ENCODE assay signal across 16 cellular contexts in genomic region chr2:236998250-236998649, GRCh38.
DNase-seq lines count a peak whose midpoint lies in the region; ATAC-seq and TF ChIP-seq lines count a peak whose summit lies in the region.
"Had no signal": no experiment of that assay in that cellular context is flagged by ENCODE, and none has a peak within 500 bp of the region (broad histone marks: within the 10 kb centered on the region; RNA-seq: fewer than 3 reads in every experiment).

No MANE protein-coding gene starts in this region.

- no peak for TF ChIP-seq CTCF in cardiac fibroblast (IDR thresholded peaks at IDR 0.05; ENCODE audit: low read depth, low read length)
- TF ChIP-seq CTCF in neural progenitor cell (IDR thresholded peaks at IDR 0.05): no peak

- no peak overlapping the region for H3K27ac ChIP-seq in neural progenitor cell
- H3K27ac ChIP-seq: BLaER1 treated with 17β-estradiol and CSF1 and Interleukin-3, amounts not matched to agents 10 nM and 100 nM; SK-N-MC had no signal

- no peaks in the 10 kb centered on the region for H4K20me1 ChIP-seq in neural progenitor cell (ENCODE audit: low read depth)
- H4K20me1 ChIP-seq: BLaER1 treated with 17β-estradiol and CSF1 and Interleukin-3, amounts not matched to agents 10 nM and 100 nM had no signal

- H3K4me1 Mint-ChIP-seq in neural progenitor cell: peaks cover 28% of the 10 kb centered on the region

- no peaks in the 10 kb centered on the region for H3F3A ChIP-seq in neural progenitor cell (ENCODE audit: low read depth)

- DNase-seq in DMS53 treated with DMSO at 0.1 percent for 48 hours (lab: John Stamatoyannopoulos, UW; ENCODE audit: unreplicated experiment): peak; percentile 18
- peak; percentile 62 for DNase-seq in NCI-H2029 (lab: John Stamatoyannopoulos, UW)
- peak; percentile 31 to 36 for DNase-seq in cardiac fibroblast (ENCODE audit: low read depth in 2 of 2)
- DNase-seq in neural progenitor cell (ENCODE audit: low spot score): no peak
- DNase-seq in stimulated activated CD4-positive, alpha-beta T cell treated with anti-CD3 and anti-CD28 coated beads, Interleukin-2, amount 100 ng/mL, for 24 hours: no peak
- no peak for DNase-seq in stimulated activated CD4-positive, alpha-beta T cell treated with anti-CD3 and anti-CD28 coated beads, Interleukin-1b, Interleukin-23, amount 100 ng/mL, for 48 hours
- DNase-seq: caudate nucleus; left colon; naive thymus-derived CD4-positive, alpha-beta T cell; NCI-H2081; trophoblast cell had no signal

- no peak overlapping the region for H2AFZ ChIP-seq in neural progenitor cell (replicated peaks)
- H2AFZ ChIP-seq: GM23338 had no signal

- H3K4me3 Mint-ChIP-seq in neural progenitor cell: no peak overlapping the region
- H3K4me3 Mint-ChIP-seq: GM23338; naive thymus-derived CD4-positive, alpha-beta T cell had no signal

- H3K4me2 ChIP-seq in neural progenitor cell: no peak overlapping the region
- H3K4me2 ChIP-seq: GM23338 had no signal

- no peak overlapping the region for H3K9ac ChIP-seq in neural progenitor cell
- H3K9ac ChIP-seq: BLaER1 treated with 17β-estradiol and CSF1 and Interleukin-3, amounts not matched to agents 10 nM and 100 nM had no signal

- H3K36me3 Mint-ChIP-seq in neural progenitor cell: no peaks in the 10 kb centered on the region
- H3K36me3 Mint-ChIP-seq: naive thymus-derived CD4-positive, alpha-beta T cell had no signal

- ATAC-seq in HG03457 (IDR thresholded peaks at IDR 0.05; ENCODE audit: unreplicated experiment) (no peak), HG02642 (IDR thresholded peaks at IDR 0.05; ENCODE audit: poor library complexity, unreplicated experiment) (no peak)
- ATAC-seq: left colon; naive thymus-derived CD4-positive, alpha-beta T cell had no signal

- H3K9me3 Mint-ChIP-seq in neural progenitor cell: peaks cover 5% of the 10 kb centered on the region
- H3K9me3 Mint-ChIP-seq: naive thymus-derived CD4-positive, alpha-beta T cell had no signal

- H3K4me3 ChIP-seq in cardiac fibroblast (replicated peaks in 1 of 2; ENCODE audit: low read depth in 2 of 2, low read length in 2 of 2) (no peak overlapping the region), neural progenitor cell (no peak overlapping the region)
- H3K4me3 ChIP-seq: BLaER1 treated with 17β-estradiol and CSF1 and Interleukin-3, amounts not matched to agents 10 nM and 100 nM; GM23338; SK-N-MC had no signal

- H3K36me3 ChIP-seq in neural progenitor cell: no peaks in the 10 kb centered on the region
- H3K36me3 ChIP-seq: BLaER1 treated with 17β-estradiol and CSF1 and Interleukin-3, amounts not matched to agents 10 nM and 100 nM had no signal

- no peaks in the 10 kb centered on the region for H3K9me3 ChIP-seq in neural progenitor cell (ENCODE audit: low read depth)

- peak overlapping the region; percentile 39 for H3K27ac Mint-ChIP-seq in neural progenitor cell
- H3K27ac Mint-ChIP-seq: GM23338 had no signal

- peaks cover 3% of the 10 kb centered on the region for H3K27me3 Mint-ChIP-seq in neural progenitor cell (ENCODE audit: insufficient read depth, low read depth)

- peaks cover 45% of the 10 kb centered on the region for H3K4me1 ChIP-seq in neural progenitor cell

- no peaks in the 10 kb centered on the region for H3K27me3 ChIP-seq in neural progenitor cell
- H3K27me3 ChIP-seq: BLaER1 treated with 17β-estradiol and CSF1 and Interleukin-3, amounts not matched to agents 10 nM and 100 nM had no signal

- no peaks in the 10 kb centered on the region for H3K79me2 ChIP-seq in neural progenitor cell (ENCODE audit: low read depth)

Comparison
In these comparisons a context has a peak if more than half of its experiments do, and no peak if none do; other contexts are left out.
1. DNase-seq: peak in DMS53 treated with DMSO at 0.1 percent for 48 hours (single experiment), NCI-H2029 (single experiment) and cardiac fibroblast (2 of 2); none in neural progenitor cell (single experiment), stimulated activated CD4-positive, alpha-beta T cell treated with anti-CD3 and anti-CD28 coated beads, Interleukin-2, amount 100 ng/mL, for 24 hours (0 of 2) and stimulated activated CD4-positive, alpha-beta T cell treated with anti-CD3 and anti-CD28 coated beads, Interleukin-1b, Interleukin-23, amount 100 ng/mL, for 48 hours (single experiment).